ENCODE assay signal across 8 cellular contexts in the genomic region with DNA sequence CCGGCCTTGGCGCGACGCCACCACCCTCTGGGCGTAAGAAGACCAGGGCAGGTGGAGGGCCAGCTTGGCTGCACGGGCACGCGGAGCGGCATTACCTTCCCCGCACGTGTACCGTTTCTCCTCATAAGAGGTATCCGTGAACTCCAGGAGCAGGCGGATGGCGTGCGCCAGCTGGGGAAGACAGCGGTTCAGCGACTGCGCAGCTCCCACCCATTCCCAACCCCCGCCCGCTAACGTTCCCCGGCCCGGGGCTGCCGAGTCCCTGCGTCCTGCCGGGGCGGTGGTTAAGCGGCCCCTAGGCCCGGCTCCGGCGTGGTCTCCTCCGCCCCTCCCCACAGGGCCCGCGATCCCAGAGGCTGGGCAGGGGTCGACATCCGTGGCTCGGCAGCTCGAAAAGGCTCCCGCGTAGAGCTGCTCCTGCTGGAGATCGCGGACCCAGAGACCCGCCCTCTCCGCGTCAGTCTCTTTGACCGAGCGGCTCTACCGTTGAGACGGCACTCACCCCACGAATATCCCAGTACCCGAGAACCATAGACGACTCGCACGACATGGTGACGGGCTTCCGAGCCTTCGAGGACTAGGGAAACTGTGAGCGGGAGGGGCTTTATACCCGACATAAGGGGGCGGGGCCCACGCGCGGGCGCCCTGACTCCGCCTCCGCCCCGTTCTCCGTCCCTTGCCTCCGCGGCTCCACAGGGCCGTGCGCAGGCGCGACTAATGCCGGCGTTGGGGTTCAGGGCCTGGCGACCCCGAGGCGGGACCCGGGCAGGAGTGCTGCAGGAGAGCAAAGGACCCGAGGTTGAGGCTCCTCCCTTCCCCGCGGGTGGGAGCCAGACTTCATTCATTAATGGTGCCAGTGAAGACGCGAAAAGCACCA. TPM values are rescaled to one million over a fixed set of nuclear protein-coding genes. Genes with fewer than 3 reads are reported as not detected.
DNase-seq lines count a peak whose midpoint lies in the region; ATAC-seq and TF ChIP-seq lines count a peak whose summit lies in the region.

No MANE protein-coding gene starts in this region.

- peak overlapping the region; percentile 59 for H3K27ac Mint-ChIP-seq in T-helper 1 cell treated with Interleukin-12 subunit alpha and Interleukin-12 subunit beta and Interleukin-4 antibody, amounts not matched to agents 30 μg/mL and 1 μg/mL, for 36 hours
- H3K27ac Mint-ChIP-seq in type B pancreatic cell = peak overlapping the region; percentile 73

- H3K4me1 Mint-ChIP-seq in T-helper 1 cell treated with Interleukin-12 subunit alpha and Interleukin-12 subunit beta and Interleukin-4 antibody, amounts not matched to agents 30 μg/mL and 1 μg/mL, for 36 hours (ENCODE audit: low read depth) = peaks cover 10% of the 10 kb centered on the region
- peaks cover 6% of the 10 kb centered on the region for H3K4me1 Mint-ChIP-seq in type B pancreatic cell (ENCODE audit: unreplicated experiment)

- no peaks in the 10 kb centered on the region for H3K9me3 Mint-ChIP-seq in T-helper 1 cell treated with Interleukin-12 subunit alpha and Interleukin-12 subunit beta and Interleukin-4 antibody, amounts not matched to agents 30 μg/mL and 1 μg/mL, for 36 hours
- H3K9me3 Mint-ChIP-seq in type B pancreatic cell = no peaks in the 10 kb centered on the region

- peak overlapping the region; percentile 86 for H3K4me3 ChIP-seq in left ventricle myocardium inferior

- H3K36me3 ChIP-seq in left ventricle myocardium inferior = peaks cover 29% of the 10 kb centered on the region

- peak overlapping the region; percentile 80 for H3K27ac ChIP-seq in left ventricle myocardium inferior (replicated peaks)

- H3K9me3 ChIP-seq in left ventricle myocardium inferior (replicated peaks) = no peaks in the 10 kb centered on the region

- intact Hi-C loops in left ventricle myocardium inferior (cut with micrococcal nuclease) (no loop called here), posterior vena cava (cut with DNase I) (loop anchor here in 1 of 2 donors (10.0 kb wide), 1 partner anchor 705 kb away; no protein-coding TSS in a partner anchor)

- peak overlapping the region; percentile 79 for H3K4me3 Mint-ChIP-seq in T-helper 1 cell treated with Interleukin-12 subunit alpha and Interleukin-12 subunit beta and Interleukin-4 antibody, amounts not matched to agents 30 μg/mL and 1 μg/mL, for 36 hours
- H3K4me3 Mint-ChIP-seq in type B pancreatic cell = peak overlapping the region; percentile 86

- peaks cover 21% of the 10 kb centered on the region for H3K4me1 ChIP-seq in left ventricle myocardium inferior

- TF ChIP-seq CTCF in left ventricle myocardium inferior (IDR thresholded peaks at IDR 0.05; ENCODE audit: borderline replicate concordance) (no peak), type B pancreatic cell (conservative IDR thresholded peaks at IDR 0.05) (no peak)

- peaks cover 2% of the 10 kb centered on the region for H3K36me3 Mint-ChIP-seq in T-helper 1 cell treated with Interleukin-12 subunit alpha and Interleukin-12 subunit beta and Interleukin-4 antibody, amounts not matched to agents 30 μg/mL and 1 μg/mL, for 36 hours (ENCODE audit: low read depth)
- H3K36me3 Mint-ChIP-seq in type B pancreatic cell = peaks cover 10% of the 10 kb centered on the region

- peak; percentile 71 for ATAC-seq in GM21576 (IDR thresholded peaks at IDR 0.05; ENCODE audit: unreplicated experiment)

- peaks cover 38% of the 10 kb centered on the region for H3K27me3 Mint-ChIP-seq in T-helper 1 cell treated with Interleukin-12 subunit alpha and Interleukin-12 subunit beta and Interleukin-4 antibody, amounts not matched to agents 30 μg/mL and 1 μg/mL, for 36 hours (ENCODE audit: low read depth)
- peaks cover 8% of the 10 kb centered on the region for H3K27me3 Mint-ChIP-seq in type B pancreatic cell

- no peaks in the 10 kb centered on the region for H3K27me3 ChIP-seq in left ventricle myocardium inferior (ENCODE audit: low read depth)

- DNase-seq in CMK (ENCODE audit: low read depth) (peak; percentile 42), M059J (ENCODE audit: low read depth) (peak; percentile 79), amniotic epithelial cell (ENCODE audit: low read depth) (peak; percentile 49), left ventricle myocardium inferior (peak; percentile 86), posterior vena cava (ENCODE audit: low spot score) (peak; percentile 93), type B pancreatic cell (ENCODE audit: extremely low spot score, unreplicated experiment) (peak; percentile 89)

RNA-seq across cellular contexts. Expression of a gene that starts 0.9 kb away (rescaled TPM):
- 159 and 216 TPM in 2 replicates for total RNA-seq in M059J (2014; rRNA removed; shearing (Covaris generic))
- total RNA-seq in left ventricle myocardium inferior (93.7 TPM), posterior vena cava (10 to 100 TPM; 35.1 to 52.2 TPM), type B pancreatic cell (ENCODE audit: low replicate concordance) (32.9 and 78.4 TPM in 2 replicates)

RNA-seq across cellular contexts. Expression of a gene that starts 23.7 kb away (rescaled TPM):
- total RNA-seq in M059J (2014; rRNA removed; shearing (Covaris generic)) = not detected in 2 replicates
- total RNA-seq in left ventricle myocardium inferior (0.11 TPM), posterior vena cava (not detected), type B pancreatic cell (ENCODE audit: low replicate concordance) (9.9 and 19.1 TPM in 2 replicates)

RNA-seq across cellular contexts. Expression of a gene that starts 27.9 kb away (rescaled TPM):
- total RNA-seq in M059J (2014; rRNA removed; shearing (Covaris generic)) = not detected in 2 replicates
- total RNA-seq in left ventricle myocardium inferior = 2.4 TPM
- 10 to 100 TPM; 16.7 to 25.4 TPM for total RNA-seq in posterior vena cava
- 0.17 and 0.52 TPM in 2 replicates for total RNA-seq in type B pancreatic cell (ENCODE audit: low replicate concordance)

RNA-seq across cellular contexts. Expression of a gene that starts 52.4 kb away (rescaled TPM):
- not detected in 2 replicates for total RNA-seq in M059J (2014; rRNA removed; shearing (Covaris generic))
- total RNA-seq in left ventricle myocardium inferior (not detected), posterior vena cava (not detected), type B pancreatic cell (ENCODE audit: low replicate concordance) (6.6 and 37.3 TPM in 2 replicates)

Comparison
In these comparisons a context has a peak if more than half of its experiments do, and no peak if none do; other contexts are left out.
1. Peak in every context shown above with its lines: DNase-seq, ATAC-seq, H3K4me3 ChIP-seq and H3K27ac ChIP-seq.
2. DNase-seq: peak in every context shown above with its lines; median percentile 93 in posterior vena cava; 89 in type B pancreatic cell; 86 in left ventricle myocardium inferior; 79 in M059J; 49 in amniotic epithelial cell; 42 in CMK.